In genomic region chr3:183745300-183746098, GRCh38 we compare ENCODE assay signal across 16 cellular contexts. TPM values are rescaled to one million over a fixed set of nuclear protein-coding genes. Genes with fewer than 3 reads are reported as not detected.
DNase-seq lines count a peak whose midpoint lies in the region; ATAC-seq and FAIRE-seq lines count a peak whose summit lies in the region.
"Had no signal": no experiment of that assay in that cellular context is flagged by ENCODE, and none has a peak within 500 bp of the region (broad histone marks: within the 10 kb centered on the region; RNA-seq: fewer than 3 reads in every experiment).

No MANE protein-coding gene starts in this region.

- no peaks in the 10 kb centered on the region for H3K27me3 Mint-ChIP-seq in activated CD4-positive, alpha-beta T cell treated with anti-CD3 and anti-CD28 coated beads, Interleukin-2, amount 10 ng/mL, durations not matched to agents 24 days and 14 days
- H3K27me3 Mint-ChIP-seq: activated naive CD8-positive, alpha-beta T cell had no signal

- no peak overlapping the region for H3K4me3 Mint-ChIP-seq in activated CD4-positive, alpha-beta T cell treated with anti-CD3 and anti-CD28 coated beads, Interleukin-2, amount 10 ng/mL, durations not matched to agents 24 days and 14 days
- H3K4me3 Mint-ChIP-seq: activated naive CD8-positive, alpha-beta T cell had no signal

- no peak for FAIRE-seq in urothelium cell line (lab: Jason Lieb, UNC)
- FAIRE-seq: A204.1 had no signal

- no peaks in the 10 kb centered on the region for H3K4me1 Mint-ChIP-seq in activated CD4-positive, alpha-beta T cell treated with anti-CD3 and anti-CD28 coated beads, Interleukin-2, amount 10 ng/mL, durations not matched to agents 24 days and 14 days

- no peak for DNase-seq in activated CD4-positive, alpha-beta T cell treated with anti-CD3 and anti-CD28 coated beads, Interleukin-2, amount 10 ng/mL, durations not matched to agents 24 days and 14 days
- no peak for DNase-seq in activated CD4-positive, alpha-beta T cell treated with anti-CD3 and anti-CD28 coated beads for 48 hours
- peak; percentile 50 for DNase-seq in amniotic epithelial cell (ENCODE audit: low read depth)
- peak; percentile 31 for DNase-seq in iPS-NIHi11 (ENCODE audit: low spot score)
- peak; percentile 42 for DNase-seq in urothelium cell line (ENCODE audit: low spot score)
- no peak for DNase-seq in NCI-H1105 treated with DMSO at 0.1 percent for 48 hours (lab: John Stamatoyannopoulos, UW)
- DNase-seq: DMS79, dorsolateral prefrontal cortex, KG1, midbrain, right lobe of liver, testis had no signal

- H3K36me3 Mint-ChIP-seq in activated CD4-positive, alpha-beta T cell treated with anti-CD3 and anti-CD28 coated beads, Interleukin-2, amount 10 ng/mL, durations not matched to agents 24 days and 14 days (ENCODE audit: low read depth), result peaks cover 65% of the 10 kb centered on the region

- peak overlapping the region; percentile 41 for H3K27ac Mint-ChIP-seq in activated CD4-positive, alpha-beta T cell treated with anti-CD3 and anti-CD28 coated beads, Interleukin-2, amount 10 ng/mL, durations not matched to agents 24 days and 14 days
- H3K27ac Mint-ChIP-seq: activated naive CD8-positive, alpha-beta T cell had no signal

- intact Hi-C loops in activated CD4-positive, alpha-beta T cell treated with anti-CD3 and anti-CD28 coated beads, Interleukin-2, amount 10 ng/mL, durations not matched to agents 24 days and 14 days (cut with micrococcal nuclease), result no loop called here

- ATAC-seq in HG03159 (IDR thresholded peaks at IDR 0.05; ENCODE audit: unreplicated experiment), result no peak
- ATAC-seq in GM18870 (IDR thresholded peaks at IDR 0.05; ENCODE audit: unreplicated experiment), result no peak

- H3K9me3 Mint-ChIP-seq in activated CD4-positive, alpha-beta T cell treated with anti-CD3 and anti-CD28 coated beads, Interleukin-2, amount 10 ng/mL, durations not matched to agents 24 days and 14 days, result no peaks in the 10 kb centered on the region

RNA-seq across cellular contexts. Expression of gene YEATS2, which starts 47.9 kb away (rescaled TPM):
- 58.4 and 62.2 TPM in 2 replicates for total RNA-seq in activated CD4-positive, alpha-beta T cell treated with anti-CD3 and anti-CD28 coated beads, Interleukin-2, amount 10 ng/mL, durations not matched to agents 24 days and 14 days

Comparison
In these comparisons a context has a peak if more than half of its experiments do, and no peak if none do; other contexts are left out.
1. DNase-seq: peak in amniotic epithelial cell (single experiment), iPS-NIHi11 (single experiment) and urothelium cell line (single experiment); none in activated CD4-positive, alpha-beta T cell treated with anti-CD3 and anti-CD28 coated beads, Interleukin-2, amount 10 ng/mL, durations not matched to agents 24 days and 14 days (single experiment), activated CD4-positive, alpha-beta T cell treated with anti-CD3 and anti-CD28 coated beads for 48 hours (single experiment) and NCI-H1105 treated with DMSO at 0.1 percent for 48 hours (single experiment).